8 cellular contexts compared by ENCODE assay signal in genomic region chr6:37783831-37784584, GRCh38. TPM values are rescaled to one million over a fixed set of nuclear protein-coding genes. Genes with fewer than 3 reads are reported as not detected.
DNase-seq lines count a peak whose midpoint lies in the region; ATAC-seq, FAIRE-seq and TF ChIP-seq lines count a peak whose summit lies in the region.

No MANE protein-coding gene starts in this region.

- no peaks in the 10 kb centered on the region for H3K36me3 Mint-ChIP-seq in stimulated activated effector memory CD8-positive, alpha-beta T cell treated with anti-CD3 and anti-CD28 coated beads, Interleukin-12 subunit alpha, Interleukin-12 subunit beta, amount 100 ng/mL, for 72 hours
- no peaks in the 10 kb centered on the region for H3K36me3 Mint-ChIP-seq in Caco-2 (ENCODE audit: insufficient read depth, unreplicated experiment)

- H3K27me3 ChIP-seq in Caco-2 (replicated peaks; ENCODE audit: control insufficient read depth, insufficient read depth, low read length), result no peaks in the 10 kb centered on the region

- H3K4me1 Mint-ChIP-seq in stimulated activated effector memory CD8-positive, alpha-beta T cell treated with anti-CD3 and anti-CD28 coated beads, Interleukin-12 subunit alpha, Interleukin-12 subunit beta, amount 100 ng/mL, for 72 hours, result peaks cover 23% of the 10 kb centered on the region
- H3K4me1 Mint-ChIP-seq in Caco-2 (ENCODE audit: low read depth, unreplicated experiment), result peaks cover 5% of the 10 kb centered on the region

- FAIRE-seq in GM18507 (lab: Jason Lieb, UNC), result peak; percentile 26

- no peaks in the 10 kb centered on the region for H3K4me1 ChIP-seq in Caco-2

- intact Hi-C loops in Caco-2 (cut with micrococcal nuclease; ENCODE audit: unreplicated experiment), result no loop called here

- CTCF ChIA-PET in Caco-2 (lab: Charles Lee), result no interaction called here

- peak; percentile 58 for ATAC-seq in stimulated activated effector memory CD8-positive, alpha-beta T cell treated with anti-CD3 and anti-CD28 coated beads, Interleukin-12 subunit alpha, Interleukin-12 subunit beta, amount 100 ng/mL, for 72 hours
- no peak for ATAC-seq in GM18502 (IDR thresholded peaks at IDR 0.05; ENCODE audit: poor library complexity, unreplicated experiment)
- ATAC-seq in GM21515 (IDR thresholded peaks at IDR 0.05; ENCODE audit: unreplicated experiment), result no peak

- POLR2A ChIA-PET in Caco-2 (lab: Charles Lee), result no interaction called here

- no peaks in the 10 kb centered on the region for H3K9me3 ChIP-seq in Caco-2

- no peaks in the 10 kb centered on the region for H3K9me3 Mint-ChIP-seq in stimulated activated effector memory CD8-positive, alpha-beta T cell treated with anti-CD3 and anti-CD28 coated beads, Interleukin-12 subunit alpha, Interleukin-12 subunit beta, amount 100 ng/mL, for 72 hours
- H3K9me3 Mint-ChIP-seq in Caco-2 (ENCODE audit: unreplicated experiment), result no peaks in the 10 kb centered on the region

- peak overlapping the region; percentile 64 for H3K27ac Mint-ChIP-seq in stimulated activated effector memory CD8-positive, alpha-beta T cell treated with anti-CD3 and anti-CD28 coated beads, Interleukin-12 subunit alpha, Interleukin-12 subunit beta, amount 100 ng/mL, for 72 hours
- no peak overlapping the region for H3K27ac Mint-ChIP-seq in Caco-2 (ENCODE audit: unreplicated experiment)

- H3K27me3 Mint-ChIP-seq in Caco-2 (ENCODE audit: insufficient read depth, unreplicated experiment), result no peaks in the 10 kb centered on the region

- H3K4me3 Mint-ChIP-seq in stimulated activated effector memory CD8-positive, alpha-beta T cell treated with anti-CD3 and anti-CD28 coated beads, Interleukin-12 subunit alpha, Interleukin-12 subunit beta, amount 100 ng/mL, for 72 hours, result peak overlapping the region; percentile 66
- H3K4me3 Mint-ChIP-seq in Caco-2 (ENCODE audit: unreplicated experiment), result no peak overlapping the region

- no peaks in the 10 kb centered on the region for H3K36me3 ChIP-seq in Caco-2 (ENCODE audit: control insufficient read depth, insufficient read depth, low read length)

- no TSS peak for BruUV-seq in Caco-2 (replicated peaks; lab: Mats Ljungman, UMichigan)

- H3K4me3 ChIP-seq in Caco-2 (ENCODE audit: low read depth, low read length), result no peak overlapping the region

- TF ChIP-seq CTCF in Caco-2 (IDR thresholded peaks at IDR 0.05; ENCODE audit: insufficient read depth in 1 of 2, low read depth in 1 of 2, low read length in 1 of 2, severe bottlenecking in 1 of 2, unreplicated experiment in 1 of 2), result no peak

- DNase-seq in GM18507 (ENCODE audit: extremely low spot score, insufficient read length, low read depth) (no peak), NCI-H69 (lab: John Stamatoyannopoulos, UW) (peak; percentile 87), cerebellar cortex (ENCODE audit: low spot score) (peak; percentile 45), left kidney (ENCODE audit: low read depth, low spot score) (peak; percentile 74), Caco-2 (no peak)
- no peak for DNase-seq in stimulated activated effector memory CD8-positive, alpha-beta T cell treated with anti-CD3 and anti-CD28 coated beads, Interleukin-12 subunit alpha, Interleukin-12 subunit beta, amount 100 ng/mL, for 72 hours (ENCODE audit: low spot score in 2 of 2)

RNA-seq across cellular contexts. Expression of gene ZFAND3, which starts 35.5 kb away (rescaled TPM):
- total RNA-seq in Caco-2 (2022), result 91.1 and 107 TPM in 2 replicates

Comparison
In these comparisons a context has a peak if more than half of its experiments do, and no peak if none do; other contexts are left out.
1. DNase-seq: peak in NCI-H69 (single experiment), cerebellar cortex (single experiment) and left kidney (single experiment); none in GM18507 (single experiment), stimulated activated effector memory CD8-positive, alpha-beta T cell treated with anti-CD3 and anti-CD28 coated beads, Interleukin-12 subunit alpha, Interleukin-12 subunit beta, amount 100 ng/mL, for 72 hours (0 of 2) and Caco-2 (0 of 2).